7 cellular contexts compared by ENCODE assay signal in genomic region chr1:103514920-103515503, GRCh38. TPM values are rescaled to one million over a fixed set of nuclear protein-coding genes. Genes with fewer than 3 reads are reported as not detected.
DNase-seq lines count a peak whose midpoint lies in the region; ATAC-seq, FAIRE-seq and TF ChIP-seq lines count a peak whose summit lies in the region.

No MANE protein-coding gene starts in this region.

- H3K9me3 ChIP-seq in keratinocyte (ENCODE audit: control insufficient read depth, low read depth, low read length) (no peaks in the 10 kb centered on the region), thoracic aorta (no peaks in the 10 kb centered on the region)

- H3K27me3 ChIP-seq in keratinocyte (ENCODE audit: control insufficient read depth, extremely low read depth, insufficient read depth, low read length): no peaks in the 10 kb centered on the region
- H3K27me3 ChIP-seq in thoracic aorta (replicated peaks; ENCODE audit: insufficient read depth): no peaks in the 10 kb centered on the region

- ATAC-seq in GM19438 (IDR thresholded peaks at IDR 0.05; ENCODE audit: low read depth, unreplicated experiment) (peak; percentile 64), HG03280 (IDR thresholded peaks at IDR 0.05; ENCODE audit: unreplicated experiment) (peak; percentile 77), thoracic aorta (ENCODE audit: insufficient number of reproducible peaks, low FRiP score, low read depth) (peak; percentile 36)

- H2AFZ ChIP-seq in keratinocyte (ENCODE audit: control insufficient read depth, low read length): no peak overlapping the region

- H3K4me1 ChIP-seq in keratinocyte (ENCODE audit: control insufficient read depth, extremely low read depth, insufficient read depth, low read length) (peaks cover 17% of the 10 kb centered on the region), thoracic aorta (ENCODE audit: control insufficient read depth in 1 of 2, low read depth in 2 of 2) (no peaks in the 10 kb centered on the region)

- TF ChIP-seq CTCF in astrocyte of the cerebellum (IDR thresholded peaks at IDR 0.05; ENCODE audit: low read depth, low read length, missing control alignments) (peak; percentile 70), keratinocyte (optimal IDR thresholded peaks at IDR 0.05 in 1 of 3, IDR thresholded peaks at IDR 0.05 in 1 of 3, conservative IDR thresholded peaks at IDR 0.05 in 1 of 3; ENCODE audit: extremely low read depth in 1 of 3, insufficient read depth in 2 of 3, low read length in 3 of 3) (peak in 2 of 3 experiments; percentile 50 to 59), thoracic aorta (IDR thresholded peaks at IDR 0.05) (peak; percentile 67)

- H3K27ac ChIP-seq in keratinocyte (ENCODE audit: control insufficient read depth, insufficient read depth, low read length) (no peak overlapping the region), thoracic aorta (no peak overlapping the region)

- no peaks in the 10 kb centered on the region for H3K79me2 ChIP-seq in keratinocyte (ENCODE audit: control insufficient read depth, insufficient read depth, low read length)

- H3K36me3 ChIP-seq in keratinocyte (ENCODE audit: control insufficient read depth in 2 of 2, extremely low read depth in 1 of 2, insufficient read depth in 2 of 2, low read length in 2 of 2) (no peaks in the 10 kb centered on the region), thoracic aorta (no peaks in the 10 kb centered on the region)

- H3K9me1 ChIP-seq in keratinocyte (ENCODE audit: control insufficient read depth, extremely low read depth, insufficient read depth, low read length): no peaks in the 10 kb centered on the region

- H4K20me1 ChIP-seq in keratinocyte (ENCODE audit: control insufficient read depth, extremely low read depth, insufficient read depth, low read length): no peaks in the 10 kb centered on the region

- H3K4me2 ChIP-seq in keratinocyte (ENCODE audit: control insufficient read depth, extremely low read depth, insufficient read depth, low read depth, low read length): no peak overlapping the region

- dilution Hi-C loops in keratinocyte (cut with MboI; ENCODE audit: extremely low pct_ligation_motif_present, low sequenced_read_pairs): no loop called here

- in situ Hi-C loops in G401 (cut with HindIII; ENCODE audit: low sequenced_read_pairs) (no loop called here), astrocyte of the cerebellum (cut with HindIII; ENCODE audit: low sequenced_read_pairs) (no loop called here)

- DNase-seq in G401 (ENCODE audit: low spot score): peak; percentile 66
- DNase-seq in NCI-H524 treated with DMSO at 0.1 percent for 48 hours (lab: John Stamatoyannopoulos, UW): peak; percentile 19
- DNase-seq in astrocyte of the cerebellum (ENCODE audit: low read depth): peak; percentile 54
- no peak for DNase-seq in keratinocyte (ENCODE audit: low read depth, low spot score)
- DNase-seq in thoracic aorta (ENCODE audit: low spot score): no peak

- FAIRE-seq in keratinocyte (lab: Jason Lieb, UNC): no peak

- no peak overlapping the region for H3K9ac ChIP-seq in keratinocyte (ENCODE audit: control insufficient read depth, extremely low read depth, insufficient read depth, low read length)

- H3K4me3 ChIP-seq in astrocyte of the cerebellum (ENCODE audit: low read depth, low read length) (no peak overlapping the region), keratinocyte (ENCODE audit: control insufficient read depth in 2 of 3, extremely low read depth in 1 of 3, insufficient read depth in 2 of 3, low read depth in 1 of 3, low read length in 3 of 3) (no peak overlapping the region), thoracic aorta (no peak overlapping the region)

RNA-seq across cellular contexts. Expression of gene RNPC3, which starts 10.5 kb away (rescaled TPM):
- 6.5 and 25.7 TPM in 2 replicates for total RNA-seq in G401 (2014; rRNA removed; shearing (Covaris generic))
- polyA plus RNA-seq in keratinocyte: 10.4 to 26.6 TPM (median 19.6 TPM) in 3 replicates
- polyA plus RNA-seq in keratinocyte (2011; ENCODE audit: low read depth): 18.3 TPM
- polyA plus RNA-seq in keratinocyte (2011; cell fraction: cytosol; rRNA removed): 5.5 and 9.2 TPM in 2 replicates
- 87.8 and 90.4 TPM in 2 replicates for polyA plus RNA-seq in keratinocyte (2011; cell fraction: nucleus; rRNA removed)
- polyA plus RNA-seq in keratinocyte (2012; ENCODE audit: low replicate concordance): 6.8 and 12.2 TPM in 2 replicates
- 2.1 to 19.3 TPM (median 14.8 TPM) in 3 replicates for polyA minus RNA-seq in keratinocyte
- 7.1 TPM for polyA minus RNA-seq in keratinocyte (2011; cell fraction: cytosol; rRNA and poly(A)+ RNA removed)
- polyA minus RNA-seq in keratinocyte (2011; cell fraction: nucleus; rRNA and poly(A)+ RNA removed): 15.8 and 31.6 TPM in 2 replicates
- 10 to 100 TPM; 38.6 to 41.1 TPM for total RNA-seq in thoracic aorta

RNA-seq across cellular contexts. Expression of gene AMY2B, which starts 56.4 kb away (rescaled TPM):
- 0.95 TPM in 1 of 2 replicates, not detected in the other for total RNA-seq in G401 (2014; rRNA removed; shearing (Covaris generic))
- 1.7 to 11.0 TPM (median 9.9 TPM) in 3 replicates for polyA plus RNA-seq in keratinocyte
- polyA plus RNA-seq in keratinocyte (2011; ENCODE audit: low read depth): 8.3 TPM
- 0.13 and 0.40 TPM in 2 replicates for polyA plus RNA-seq in keratinocyte (2011; cell fraction: cytosol; rRNA removed)
- polyA plus RNA-seq in keratinocyte (2011; cell fraction: nucleus; rRNA removed): 30.8 and 39.8 TPM in 2 replicates
- polyA plus RNA-seq in keratinocyte (2012; ENCODE audit: low replicate concordance): 1.1 and 16.5 TPM in 2 replicates
- 0.49 to 10.0 TPM (median 7.2 TPM) in 3 replicates for polyA minus RNA-seq in keratinocyte
- 3.5 TPM for polyA minus RNA-seq in keratinocyte (2011; cell fraction: cytosol; rRNA and poly(A)+ RNA removed)
- polyA minus RNA-seq in keratinocyte (2011; cell fraction: nucleus; rRNA and poly(A)+ RNA removed): 4.4 and 7.9 TPM in 2 replicates
- 10 to 100 TPM; 16.9 to 17.1 TPM for total RNA-seq in thoracic aorta

Comparison
In these comparisons a context has a peak if more than half of its experiments do, and no peak if none do; other contexts are left out.
1. DNase-seq: peak in G401 (single experiment), NCI-H524 treated with DMSO at 0.1 percent for 48 hours (single experiment) and astrocyte of the cerebellum (single experiment); none in keratinocyte (single experiment) and thoracic aorta (single experiment).
2. Peak in every context shown above with its lines, with median percentiles within 50 percentile points of each other: ATAC-seq and CTCF ChIP-seq.